ENCODE assay signal across 1 cellular context in the genomic region with DNA sequence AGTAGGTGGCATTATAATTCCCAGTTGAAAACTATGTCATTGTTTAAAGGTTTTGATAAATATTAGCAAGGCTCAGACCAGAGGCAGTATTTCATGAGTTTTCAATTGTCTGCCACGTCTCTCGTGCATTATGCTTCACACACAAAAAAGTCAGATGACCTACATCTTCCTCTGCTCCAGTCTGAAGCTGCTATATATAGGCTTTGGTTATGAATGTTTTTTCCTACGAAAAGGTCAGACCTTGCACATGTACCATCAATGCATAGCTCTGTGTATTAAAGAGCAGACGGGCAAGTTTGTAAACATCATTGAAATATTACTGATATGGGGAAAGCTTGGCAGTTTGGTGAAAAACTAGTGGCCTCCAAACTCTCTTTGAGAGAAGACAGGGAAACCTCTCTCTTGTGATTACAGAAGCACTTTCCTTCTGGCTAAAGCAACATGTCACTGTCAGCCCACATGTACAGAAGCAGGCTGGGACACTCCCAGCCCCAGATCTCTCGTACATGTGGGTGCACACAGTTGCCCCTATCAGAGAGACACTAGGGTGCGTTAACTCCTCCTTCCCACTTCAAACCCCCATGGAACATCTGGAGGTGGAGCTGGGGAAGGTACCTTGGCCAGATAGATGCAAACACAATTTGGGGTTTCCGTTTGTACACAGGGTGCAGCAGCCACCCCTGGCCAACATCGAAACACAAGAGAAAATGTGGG.
TF ChIP-seq lines count a peak whose summit lies in the region.

No MANE protein-coding gene starts in this region.

TF ChIP-seq in H1, 55 proteins besides CTCF, POLR2A, EP300 and RAD21:
- no peak for TF ChIP-seq NANOG (IDR thresholded peaks at IDR 0.05; ENCODE audit: insufficient read depth, low read depth, low read length, poor library complexity, severe bottlenecking)
- TF ChIP-seq POLR2AphosphoS5 (IDR thresholded peaks at IDR 0.05; ENCODE audit: low read depth, low read length): no peak
- no peak for TF ChIP-seq ASH2L (IDR thresholded peaks at IDR 0.05; ENCODE audit: low read length)
- no peak for TF ChIP-seq CHD1 (IDR thresholded peaks at IDR 0.05; ENCODE audit: low read depth, low read length)
- no peak for TF ChIP-seq MAFK (IDR thresholded peaks at IDR 0.05; ENCODE audit: low read depth, low read length)
- TF ChIP-seq SIX5 (IDR thresholded peaks at IDR 0.05; ENCODE audit: low read depth, low read length): no peak
- no peak for TF ChIP-seq TAF1 (IDR thresholded peaks at IDR 0.05; ENCODE audit: low read depth, low read length)
- no peak for TF ChIP-seq CBX8 (IDR thresholded peaks at IDR 0.05; ENCODE audit: borderline replicate concordance, low read depth, low read length)
TF ChIP-seq in H1: peak in this region for 0.
